In the genomic region with DNA sequence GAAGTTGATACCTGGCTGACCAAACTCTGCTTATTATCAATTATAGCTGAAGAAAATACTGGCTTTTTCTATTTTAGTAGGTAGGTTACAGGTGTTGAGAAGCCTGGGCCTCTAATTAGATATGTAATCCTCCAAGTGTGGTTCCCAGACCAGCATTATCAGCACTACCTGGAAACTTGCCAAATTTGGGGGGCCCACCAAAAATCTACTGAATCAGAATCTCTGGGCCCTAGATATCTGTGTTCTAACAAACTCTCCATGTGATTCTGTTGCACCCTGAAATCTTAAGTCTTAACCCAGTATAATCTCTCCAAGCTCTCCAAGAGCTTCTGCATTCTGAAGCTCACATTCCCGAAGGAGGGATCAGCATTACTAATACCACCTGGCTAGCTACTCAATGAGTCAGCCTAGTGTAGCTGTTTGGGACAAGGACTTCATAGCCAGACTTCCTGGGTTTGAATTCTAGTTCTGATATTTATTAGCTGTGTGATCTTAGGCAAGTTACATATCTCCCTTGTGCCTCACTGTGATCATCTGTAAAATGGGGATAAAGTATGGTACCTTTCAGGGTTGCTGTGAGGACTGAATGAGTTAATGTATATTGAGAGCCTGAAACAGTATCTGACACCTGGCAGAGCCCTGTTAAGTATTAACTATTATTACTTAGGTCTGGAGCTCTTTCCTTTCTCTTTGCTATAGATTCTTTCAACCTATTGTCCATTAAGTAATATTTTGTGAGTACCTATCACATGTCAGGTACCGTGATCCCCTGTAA, we compare ENCODE assay signal across 11 cellular contexts. TPM values are rescaled to one million over a fixed set of nuclear protein-coding genes. Genes with fewer than 3 reads are reported as not detected.
DNase-seq lines count a peak whose midpoint lies in the region; ATAC-seq and TF ChIP-seq lines count a peak whose summit lies in the region.
"Had no signal": no experiment of that assay in that cellular context is flagged by ENCODE, and none has a peak within 500 bp of the region (broad histone marks: within the 10 kb centered on the region; RNA-seq: fewer than 3 reads in every experiment).

No MANE protein-coding gene starts in this region.

- DNase-seq in A172 (ENCODE audit: low spot score) (peak; percentile 71), LHCN-M2 (ENCODE audit: low read depth) (peak; percentile 84), epithelial cell of esophagus (ENCODE audit: low read depth) (peak; percentile 84), A673 (ENCODE audit: low spot score) (no peak), T1000 (lab: John Stamatoyannopoulos, UW) (no peak), T-helper 1 cell (no peak)
- DNase-seq: NCI-H774, occipital lobe had no signal

- peak; percentile 35 for ATAC-seq in GM19372 (IDR thresholded peaks at IDR 0.05; ENCODE audit: low read depth, unreplicated experiment)
- no peak for ATAC-seq in HG03039 (IDR thresholded peaks at IDR 0.05; ENCODE audit: unreplicated experiment)

- H3K27ac ChIP-seq in A673 (ENCODE audit: low read depth, low read length, poor library complexity, severe bottlenecking): no peak overlapping the region
- H3K27ac ChIP-seq: epithelial cell of prostate had no signal

- CTCF ChIA-PET in A673 (lab: Charles Lee): no interaction called here

- POLR2A ChIA-PET in A673 (lab: Charles Lee; ENCODE audit: low non-redundant PET): no interaction called here

- TF ChIP-seq CTCF in epithelial cell of esophagus (IDR thresholded peaks at IDR 0.05; ENCODE audit: insufficient read depth, low read depth, low read length, missing control alignments): no peak
- no peak for TF ChIP-seq CTCF in A673 (conservative IDR thresholded peaks at IDR 0.05; ENCODE audit: low read depth, low read length)

- intact Hi-C loops in A673 (cut with micrococcal nuclease; ENCODE audit: unreplicated experiment): no loop called here

- H3K4me3 ChIP-seq in epithelial cell of esophagus (ENCODE audit: low read length): no peak overlapping the region
- no peak overlapping the region for H3K4me3 ChIP-seq in A673 (ENCODE audit: low read depth, low read length, poor library complexity, severe bottlenecking)

- no peaks in the 10 kb centered on the region for H3K9me3 ChIP-seq in A673 (ENCODE audit: low read depth, low read length, poor library complexity, severe bottlenecking)

- no TSS peak for BruUV-seq in A673 (replicated peaks; lab: Mats Ljungman, UMichigan)

- H3K27me3 ChIP-seq in A673 (replicated peaks; ENCODE audit: insufficient read depth, low read depth, low read length, poor library complexity): no peaks in the 10 kb centered on the region

- no peaks in the 10 kb centered on the region for H3K36me3 ChIP-seq in A673 (ENCODE audit: insufficient read depth, low read length, poor library complexity, severe bottlenecking)

- peaks cover 12% of the 10 kb centered on the region for H3K4me1 ChIP-seq in A673 (ENCODE audit: insufficient read depth, low read length, poor library complexity, severe bottlenecking)

RNA-seq across cellular contexts. Expression of a gene that starts 12.5 kb away (rescaled TPM):
- total RNA-seq in A172 (2014; rRNA removed; shearing (Covaris generic)): 0.34 TPM in 1 of 2 replicates, not detected in the other
- total RNA-seq in LHCN-M2 (2014; rRNA removed) (0.19 and 0.57 TPM in 2 replicates), A673 (2021) (0.11 TPM in 1 of 2 replicates, not detected in the other)
- 0.09 TPM for polyA plus RNA-seq in LHCN-M2 (2012)

Comparison
In these comparisons a context has a peak if more than half of its experiments do, and no peak if none do; other contexts are left out.
1. DNase-seq: peak in A172 (single experiment), LHCN-M2 (single experiment) and epithelial cell of esophagus (single experiment); none in A673 (single experiment), T1000 (single experiment) and T-helper 1 cell (0 of 5).